27 cellular contexts compared by ENCODE assay signal in genomic region chr1:76562292-76562691, GRCh38.
"Had no signal": no experiment of that assay in that cellular context is flagged by ENCODE, and none has a peak within 500 bp of the region (broad histone marks: within the 10 kb centered on the region; RNA-seq: fewer than 3 reads in every experiment).

No MANE protein-coding gene starts in this region.

- H3K4me3 ChIP-seq: esophagus muscularis mucosa, gastroesophageal sphincter, heart right ventricle, hepatocyte had no signal

- ATAC-seq: activated T-cell treated with anti-CD3 and anti-CD28 coated beads, Interleukin-2, amount 50 U/mL, for 72 hours; effector memory CD8-positive, alpha-beta T cell; gastroesophageal sphincter; heart right ventricle; WTC11 had no signal

- H3K27ac ChIP-seq: brain microvascular endothelial cell, esophagus muscularis mucosa, gastroesophageal sphincter, heart right ventricle, hepatocyte had no signal

- DNase-seq: activated CD4-positive, alpha-beta memory T cell treated with anti-CD3 and anti-CD28 coated beads, Interleukin-2, amount 10 ng/mL, durations not matched to agents 7 days and 5 days; activated CD4-positive, alpha-beta T cell treated with anti-CD3 and anti-CD28 coated beads for 1 hour; activated CD4-positive, alpha-beta T cell treated with anti-CD3 and anti-CD28 coated beads for 4 hours; activated CD4-positive, alpha-beta T cell treated with anti-CD3 and anti-CD28 coated beads, Interleukin-2, amount 10 ng/mL, durations not matched to agents 7 days and 5 days; activated CD4-positive, alpha-beta T cell treated with anti-CD3 and anti-CD28 coated beads, Interleukin-2, amount 50 U/mL, for 4 hours; activated CD8-positive, alpha-beta memory T cell treated with anti-CD3 and anti-CD28 coated beads, Interleukin-2, amount 50 U/mL, for 48 hours; activated gamma-delta T cell treated with Interleukin-2 at 50 U/mL for 16 hours; activated naive CD4-positive, alpha-beta T cell treated with anti-CD3 and anti-CD28 coated beads, Interleukin-2, amount 50 U/mL, for 16 hours; activated naive CD4-positive, alpha-beta T cell treated with Interleukin-2 at 50 U/mL for 16 hours; activated T-cell treated with anti-CD3 and anti-CD28 coated beads for 4 hours; activated T-cell treated with anti-CD3 and anti-CD28 coated beads, Interleukin-2, amount 50 U/mL, for 24 hours; activated T-cell treated with anti-CD3 and anti-CD28 coated beads, Interleukin-2, amount 50 U/mL, for 72 hours; amniotic stem cell; anterior cingulate cortex; brain microvascular endothelial cell; caudate nucleus; cortex of kidney; dermis blood vessel endothelial cell; effector CD4-positive, alpha-beta T cell; effector memory CD8-positive, alpha-beta T cell; erythroblast; heart right ventricle; T-helper 2 cell had no signal

- H3K27me3 ChIP-seq: brain microvascular endothelial cell, esophagus muscularis mucosa, gastroesophageal sphincter, heart right ventricle, hepatocyte had no signal

- H3K4me1 ChIP-seq: esophagus muscularis mucosa, gastroesophageal sphincter, heart right ventricle had no signal

- H3K9me3 ChIP-seq: esophagus muscularis mucosa, gastroesophageal sphincter, heart right ventricle had no signal
